ENCODE assay signal across 14 cellular contexts in genomic region chr20:53838311-53838873, GRCh38.
DNase-seq lines count a peak whose midpoint lies in the region; ATAC-seq and TF ChIP-seq lines count a peak whose summit lies in the region.
"Had no signal": no experiment of that assay in that cellular context is flagged by ENCODE, and none has a peak within 500 bp of the region (broad histone marks: within the 10 kb centered on the region; RNA-seq: fewer than 3 reads in every experiment).

No MANE protein-coding gene starts in this region.

- peak overlapping the region; percentile 89 for H3K27ac Mint-ChIP-seq in activated CD4-positive, alpha-beta memory T cell treated with anti-CD3 and anti-CD28 coated beads, Interleukin-2, amount 10 ng/mL, durations not matched to agents 7 days and 5 days
- H3K27ac Mint-ChIP-seq in activated CD4-positive, alpha-beta memory T cell treated with anti-CD3 and anti-CD28 coated beads for 36 hours: no peak overlapping the region
- peak overlapping the region; percentile 84 for H3K27ac Mint-ChIP-seq in activated T-helper 2 cell treated with anti-CD3 and anti-CD28 coated beads, Interferon-gamma antibody, Interleukin-2, Interleukin-4, amounts not matched to agents 10 μg/mL and 5 μg/mL and 100 μg/mL, durations not matched to agents 14 hours and 24 hours and 36 hours
- H3K27ac Mint-ChIP-seq in natural killer cell: peak overlapping the region; percentile 84 to 89

- no peaks in the 10 kb centered on the region for H3K27me3 ChIP-seq in HL-60 (ENCODE audit: insufficient read depth, poor library complexity, severe bottlenecking)
- H3K27me3 ChIP-seq: heart right ventricle had no signal

- DNase-seq in activated CD4-positive, alpha-beta memory T cell treated with anti-CD3 and anti-CD28 coated beads, Interleukin-2, amount 10 ng/mL, durations not matched to agents 7 days and 5 days: no peak
- DNase-seq in activated CD4-positive, alpha-beta memory T cell treated with anti-CD3 and anti-CD28 coated beads for 36 hours: no peak
- DNase-seq in HL-60 (ENCODE audit: low read depth in 1 of 2, low spot score in 1 of 2) (no peak), natural killer cell (no peak), UCSD-AML1 (lab: John Stamatoyannopoulos, UW; ENCODE audit: unreplicated experiment) (no peak), NOMO-1 treated with dmso at 0.1 percent for 144 hours (lab: John Stamatoyannopoulos, UW; ENCODE audit: unreplicated experiment) (no peak)
- no peak for DNase-seq in activated T-helper 2 cell treated with anti-CD3 and anti-CD28 coated beads, Interferon-gamma antibody, Interleukin-2, Interleukin-4, amounts not matched to agents 10 μg/mL and 5 μg/mL and 100 μg/mL, durations not matched to agents 14 hours and 24 hours and 36 hours (ENCODE audit: low spot score)
- DNase-seq: effector CD8-positive, alpha-beta T cell; heart right ventricle; islet precursor cell; mesenchymal stem cell; NCI-H345; SHP77 treated with DMSO at 0.1 percent for 48 hours had no signal

- H3K4me3 Mint-ChIP-seq in activated CD4-positive, alpha-beta memory T cell treated with anti-CD3 and anti-CD28 coated beads, Interleukin-2, amount 10 ng/mL, durations not matched to agents 7 days and 5 days: no peak overlapping the region
- H3K4me3 Mint-ChIP-seq in activated CD4-positive, alpha-beta memory T cell treated with anti-CD3 and anti-CD28 coated beads for 36 hours: no peak overlapping the region
- no peak overlapping the region for H3K4me3 Mint-ChIP-seq in activated T-helper 2 cell treated with anti-CD3 and anti-CD28 coated beads, Interferon-gamma antibody, Interleukin-2, Interleukin-4, amounts not matched to agents 10 μg/mL and 5 μg/mL and 100 μg/mL, durations not matched to agents 14 hours and 24 hours and 36 hours (ENCODE audit: low read depth)
- peak overlapping the region; percentile 96 for H3K4me3 Mint-ChIP-seq in natural killer cell

- peaks cover 12% of the 10 kb centered on the region for H3K36me3 Mint-ChIP-seq in activated CD4-positive, alpha-beta memory T cell treated with anti-CD3 and anti-CD28 coated beads, Interleukin-2, amount 10 ng/mL, durations not matched to agents 7 days and 5 days (ENCODE audit: low read depth)
- H3K36me3 Mint-ChIP-seq in activated CD4-positive, alpha-beta memory T cell treated with anti-CD3 and anti-CD28 coated beads for 36 hours: no peaks in the 10 kb centered on the region
- no peaks in the 10 kb centered on the region for H3K36me3 Mint-ChIP-seq in activated T-helper 2 cell treated with anti-CD3 and anti-CD28 coated beads, Interferon-gamma antibody, Interleukin-2, Interleukin-4, amounts not matched to agents 10 μg/mL and 5 μg/mL and 100 μg/mL, durations not matched to agents 14 hours and 24 hours and 36 hours (ENCODE audit: low read depth)
- H3K36me3 Mint-ChIP-seq in natural killer cell: no peaks in the 10 kb centered on the region

- intact Hi-C loops in activated CD4-positive, alpha-beta memory T cell treated with anti-CD3 and anti-CD28 coated beads for 36 hours (cut with micrococcal nuclease): loop anchor here (2.0 kb wide), 1 partner anchor 76 kb away; no protein-coding TSS in a partner anchor
- intact Hi-C loops in activated T-helper 2 cell treated with anti-CD3 and anti-CD28 coated beads, Interferon-gamma antibody, Interleukin-2, Interleukin-4, amounts not matched to agents 10 μg/mL and 5 μg/mL and 100 μg/mL, durations not matched to agents 14 hours and 24 hours and 36 hours (cut with micrococcal nuclease): no loop called here
- intact Hi-C loops in natural killer cell (cut with micrococcal nuclease): no loop called here

- ATAC-seq in natural killer cell (no peak), HG03460 (IDR thresholded peaks at IDR 0.05; ENCODE audit: unreplicated experiment) (no peak)
- ATAC-seq: heart right ventricle had no signal

- CTCF ChIA-PET in activated CD4-positive, alpha-beta memory T cell treated with anti-CD3 and anti-CD28 coated beads, Interleukin-2, amount 10 ng/mL, durations not matched to agents 7 days and 5 days (lab: Charles Lee): no interaction called here
- CTCF ChIA-PET in activated CD4-positive, alpha-beta memory T cell treated with anti-CD3 and anti-CD28 coated beads for 36 hours (lab: Charles Lee): interaction anchor here (0.6 kb wide), 1 partner anchor 98 kb away, joined by 3 read pairs; no protein-coding TSS in a partner anchor

- POLR2A ChIA-PET in activated CD4-positive, alpha-beta memory T cell treated with anti-CD3 and anti-CD28 coated beads, Interleukin-2, amount 10 ng/mL, durations not matched to agents 7 days and 5 days (lab: Charles Lee): no interaction called here
- POLR2A ChIA-PET in activated CD4-positive, alpha-beta memory T cell treated with anti-CD3 and anti-CD28 coated beads for 36 hours (lab: Charles Lee): no interaction called here

- no peak overlapping the region for H3K4me3 ChIP-seq in HL-60 (replicated peaks; ENCODE audit: insufficient read depth, low read length)
- H3K4me3 ChIP-seq: heart right ventricle had no signal

- peaks cover 77% of the 10 kb centered on the region for H3K4me1 Mint-ChIP-seq in activated CD4-positive, alpha-beta memory T cell treated with anti-CD3 and anti-CD28 coated beads, Interleukin-2, amount 10 ng/mL, durations not matched to agents 7 days and 5 days
- peaks cover 62% of the 10 kb centered on the region for H3K4me1 Mint-ChIP-seq in activated CD4-positive, alpha-beta memory T cell treated with anti-CD3 and anti-CD28 coated beads for 36 hours (ENCODE audit: low read depth)
- peaks cover 60% of the 10 kb centered on the region for H3K4me1 Mint-ChIP-seq in activated T-helper 2 cell treated with anti-CD3 and anti-CD28 coated beads, Interferon-gamma antibody, Interleukin-2, Interleukin-4, amounts not matched to agents 10 μg/mL and 5 μg/mL and 100 μg/mL, durations not matched to agents 14 hours and 24 hours and 36 hours (ENCODE audit: low read depth)
- H3K4me1 Mint-ChIP-seq in natural killer cell: peaks cover 71 to 75% of the 10 kb centered on the region in 2 donors

- H3K27ac ChIP-seq in HL-60 (replicated peaks): peak overlapping the region; percentile 67

- peaks cover 8% of the 10 kb centered on the region for H3K9me3 Mint-ChIP-seq in activated CD4-positive, alpha-beta memory T cell treated with anti-CD3 and anti-CD28 coated beads, Interleukin-2, amount 10 ng/mL, durations not matched to agents 7 days and 5 days
- H3K9me3 Mint-ChIP-seq in activated CD4-positive, alpha-beta memory T cell treated with anti-CD3 and anti-CD28 coated beads for 36 hours: no peaks in the 10 kb centered on the region
- H3K9me3 Mint-ChIP-seq in activated T-helper 2 cell treated with anti-CD3 and anti-CD28 coated beads, Interferon-gamma antibody, Interleukin-2, Interleukin-4, amounts not matched to agents 10 μg/mL and 5 μg/mL and 100 μg/mL, durations not matched to agents 14 hours and 24 hours and 36 hours: no peaks in the 10 kb centered on the region
- peaks cover 3 to 4% of the 10 kb centered on the region in 2 donors for H3K9me3 Mint-ChIP-seq in natural killer cell

- no peaks in the 10 kb centered on the region for H3K27me3 Mint-ChIP-seq in activated CD4-positive, alpha-beta memory T cell treated with anti-CD3 and anti-CD28 coated beads, Interleukin-2, amount 10 ng/mL, durations not matched to agents 7 days and 5 days
- no peaks in the 10 kb centered on the region for H3K27me3 Mint-ChIP-seq in activated CD4-positive, alpha-beta memory T cell treated with anti-CD3 and anti-CD28 coated beads for 36 hours
- no peaks in the 10 kb centered on the region for H3K27me3 Mint-ChIP-seq in activated T-helper 2 cell treated with anti-CD3 and anti-CD28 coated beads, Interferon-gamma antibody, Interleukin-2, Interleukin-4, amounts not matched to agents 10 μg/mL and 5 μg/mL and 100 μg/mL, durations not matched to agents 14 hours and 24 hours and 36 hours (ENCODE audit: low read depth)
- H3K27me3 Mint-ChIP-seq in natural killer cell (ENCODE audit: low read depth in 2 of 2): no peaks in the 10 kb centered on the region

- TF ChIP-seq CTCF in HL-60 (IDR thresholded peaks at IDR 0.05; ENCODE audit: insufficient read depth, low read length) (no peak), natural killer cell (IDR thresholded peaks at IDR 0.05) (no peak)
